ENCODE assay signal across 16 cellular contexts in genomic region chr5:39503148-39503547, GRCh38.
DNase-seq lines count a peak whose midpoint lies in the region; ATAC-seq, FAIRE-seq and TF ChIP-seq lines count a peak whose summit lies in the region.
"Had no signal": no experiment of that assay in that cellular context is flagged by ENCODE, and none has a peak within 500 bp of the region (broad histone marks: within the 10 kb centered on the region; RNA-seq: fewer than 3 reads in every experiment).

No MANE protein-coding gene starts in this region.

- no peak for TF ChIP-seq RAD21 in HepG2 (CRISPR knock-in tag; IDR thresholded peaks at IDR 0.05)

- no peaks in the 10 kb centered on the region for H3K9me3 ChIP-seq in right lobe of liver
- no peaks in the 10 kb centered on the region for H3K9me3 ChIP-seq in HepG2 (ENCODE audit: low read length)
- H3K9me3 ChIP-seq in kidney (ENCODE audit: control insufficient read depth in 1 of 2, low read length in 2 of 2): no peaks in the 10 kb centered on the region
- no peaks in the 10 kb centered on the region for H3K9me3 ChIP-seq in Karpas-422 (ENCODE audit: low read length)
- H3K9me3 ChIP-seq: tibial artery had no signal

- BruUV-seq in HepG2 (replicated peaks; lab: Mats Ljungman, UMichigan): no TSS peak

- intact Hi-C loops in right lobe of liver (cut with DNase I) (no loop called here), HepG2 (cut with micrococcal nuclease; ENCODE audit: unreplicated experiment) (no loop called here), kidney (cut with DNase I) (no loop called here)

- no peak for TF ChIP-seq EP300 in HepG2 (IDR thresholded peaks at IDR 0.05; ENCODE audit: low read depth in 2 of 2, low read length in 2 of 2)
- no peak for TF ChIP-seq EP300 in HepG2 (CRISPR knock-in tag; IDR thresholded peaks at IDR 0.05; ENCODE audit: borderline replicate concordance)

- no peak overlapping the region for H2AFZ ChIP-seq in HepG2 (ENCODE audit: low read length)
- H2AFZ ChIP-seq in Karpas-422 (ENCODE audit: low read length): no peak overlapping the region

- no peak for TF ChIP-seq CTCF in right lobe of liver (IDR thresholded peaks at IDR 0.05)
- no peak for TF ChIP-seq CTCF in HepG2 (CRISPR knock-in tag; IDR thresholded peaks at IDR 0.05)
- no peak for TF ChIP-seq CTCF in kidney (IDR thresholded peaks at IDR 0.05; ENCODE audit: borderline replicate concordance, extremely low read depth, insufficient read depth)

- in situ Hi-C loops in HepG2 (cut with HindIII; ENCODE audit: extremely low pct_ligation_motif_present, low pct_unique_long_range_greater_than_20kb): no loop called here

- H3K36me3 ChIP-seq in right lobe of liver (no peaks in the 10 kb centered on the region), HepG2 (replicated peaks in 1 of 2; ENCODE audit: control insufficient read depth in 1 of 2, insufficient read depth in 2 of 2, low read length in 2 of 2) (no peaks in the 10 kb centered on the region), kidney (ENCODE audit: control insufficient read depth in 1 of 2, insufficient read depth in 2 of 2, low read length in 2 of 2) (no peaks in the 10 kb centered on the region), Karpas-422 (ENCODE audit: insufficient read depth, low read length) (no peaks in the 10 kb centered on the region)
- H3K36me3 ChIP-seq: tibial artery had no signal

- no peak for DNase-seq in right lobe of liver
- DNase-seq in HepG2 (ENCODE audit: low spot score): no peak
- DNase-seq in fibroblast of peridontal ligament (ENCODE audit: extremely low read depth): peak; percentile 77
- DNase-seq in myocyte (ENCODE audit: low read depth): peak; percentile 89
- DNase-seq in kidney: no peak
- DNase-seq in Karpas-422: no peak
- DNase-seq in NCI-H187 treated with DMSO at 0.1 percent for 48 hours (lab: John Stamatoyannopoulos, UW): no peak
- DNase-seq: ACHN; activated naive CD8-positive, alpha-beta T cell treated with anti-CD3 and anti-CD28 coated beads, Interleukin-2, amount 50 U/mL, for 24 hours; dorsolateral prefrontal cortex; NCI-H1930; NCI-H748 treated with DMSO at 0.1 percent for 48 hours had no signal

- CTCF ChIA-PET in HepG2 (lab: Yijun Ruan, JAX; ENCODE audit: low intra/inter-chr PET ratio, low total read pairs): no interaction called here

- H3K9me2 ChIP-seq in Karpas-422 (replicated peaks; ENCODE audit: insufficient read depth, low read length): no peaks in the 10 kb centered on the region

- no peak overlapping the region for H3K4me2 ChIP-seq in HepG2 (ENCODE audit: low read depth, low read length)
- H3K4me2 ChIP-seq in Karpas-422 (ENCODE audit: low read depth, low read length, poor library complexity, severe bottlenecking): no peak overlapping the region

- H3K4me3 ChIP-seq in right lobe of liver (no peak overlapping the region), HepG2 (replicated peaks in 1 of 3; ENCODE audit: insufficient read depth in 1 of 3, low read depth in 2 of 3, low read length in 3 of 3) (no peak overlapping the region), kidney (ENCODE audit: low read length in 2 of 2) (no peak overlapping the region), Karpas-422 (ENCODE audit: low read length) (no peak overlapping the region)
- H3K4me3 ChIP-seq: dorsolateral prefrontal cortex, tibial artery had no signal

- WGBS in right lobe of liver (ENCODE audit: insufficient coverage, low coverage, low lambda C conversion rate, missing lambda C conversion rate): 53% methylated on average over 1 of the region's 1 CpG
- 23% methylated on average over 1 of the region's 1 CpG for WGBS in HepG2 (ENCODE audit: low lambda C conversion rate)

- no peak for FAIRE-seq in HepG2 (lab: Jason Lieb, UNC)
- FAIRE-seq in kidney (lab: Jason Lieb, UNC): no peak
- FAIRE-seq: frontal cortex had no signal

- H4K20me1 ChIP-seq in HepG2 (ENCODE audit: insufficient read depth, low read length) (no peaks in the 10 kb centered on the region), Karpas-422 (ENCODE audit: insufficient read depth, low read depth, low read length) (no peaks in the 10 kb centered on the region)

- no peak for TF ChIP-seq POLR2A in right lobe of liver (IDR thresholded peaks at IDR 0.05)
- no peak for TF ChIP-seq POLR2A in HepG2 (IDR thresholded peaks at IDR 0.05; ENCODE audit: insufficient read depth in 1 of 2, low read depth in 2 of 2, low read length in 2 of 2)

- H3K9ac ChIP-seq in HepG2 (ENCODE audit: insufficient read depth, low read depth, low read length): no peak overlapping the region
- no peak overlapping the region for H3K9ac ChIP-seq in kidney (ENCODE audit: low read length in 2 of 2)
- H3K9ac ChIP-seq in Karpas-422 (ENCODE audit: low read length): no peak overlapping the region

- no peaks in the 10 kb centered on the region for H3K79me2 ChIP-seq in HepG2 (ENCODE audit: insufficient read depth, low read length)
- no peaks in the 10 kb centered on the region for H3K79me2 ChIP-seq in Karpas-422 (ENCODE audit: low read length)

- ATAC-seq in right lobe of liver (peak; percentile 42 to 70 (median 66)), HepG2 (no peak), HG03354 (IDR thresholded peaks at IDR 0.05; ENCODE audit: poor library complexity, severe bottlenecking, unreplicated experiment) (no peak)
- ATAC-seq: activated CD4-positive, CD25-positive, alpha-beta regulatory T cell treated with anti-CD3 and anti-CD28 coated beads, Interleukin-2, amount 50 U/mL, for 24 hours; activated naive CD8-positive, alpha-beta T cell treated with anti-CD3 and anti-CD28 coated beads, Interleukin-2, amount 50 U/mL, for 24 hours had no signal

- H3K27ac ChIP-seq in right lobe of liver (no peak overlapping the region), HepG2 (ENCODE audit: extremely low read length, insufficient read depth, low read length) (no peak overlapping the region), kidney (ENCODE audit: low read depth in 2 of 2, low read length in 2 of 2) (no peak overlapping the region), Karpas-422 (ENCODE audit: low read length) (no peak overlapping the region)
- H3K27ac ChIP-seq: dorsolateral prefrontal cortex had no signal

- H3K4me1 ChIP-seq in right lobe of liver (no peaks in the 10 kb centered on the region), HepG2 (ENCODE audit: insufficient read depth, low read length) (no peaks in the 10 kb centered on the region), kidney (ENCODE audit: control insufficient read depth in 1 of 2, insufficient read depth in 1 of 2, low read depth in 1 of 2, low read length in 2 of 2) (peaks cover 11 to 13% of the 10 kb centered on the region in 2 donors), Karpas-422 (ENCODE audit: low read length) (no peaks in the 10 kb centered on the region)

- POLR2A ChIA-PET in HepG2 (lab: Yijun Ruan, JAX): no interaction called here

- H3K27me3 ChIP-seq in right lobe of liver (no peaks in the 10 kb centered on the region), HepG2 (ENCODE audit: control insufficient read depth in 1 of 2, insufficient read depth in 2 of 2, low read length in 2 of 2) (no peaks in the 10 kb centered on the region; a peak in 2 of 5 replicates), Karpas-422 (ENCODE audit: low read length) (no peaks in the 10 kb centered on the region)
- H3K27me3 ChIP-seq: tibial artery had no signal

TF ChIP-seq in HepG2, 621 proteins besides CTCF, POLR2A, EP300 and RAD21:
- no peak for TF ChIP-seq SMYD3 (CRISPR knock-in tag; IDR thresholded peaks at IDR 0.05)
- no peak for TF ChIP-seq ZNF792 (CRISPR knock-in tag; IDR thresholded peaks at IDR 0.05)
- no peak for TF ChIP-seq MYPOP (CRISPR knock-in tag; IDR thresholded peaks at IDR 0.05)
- no peak for TF ChIP-seq ZNF749 (CRISPR knock-in tag; IDR thresholded peaks at IDR 0.05; ENCODE audit: borderline replicate concordance)
- TF ChIP-seq ZC3H13 (CRISPR knock-in tag; IDR thresholded peaks at IDR 0.05): no peak
- no peak for TF ChIP-seq FLYWCH1 (CRISPR knock-in tag; IDR thresholded peaks at IDR 0.05)
- no peak for TF ChIP-seq KLF15 (CRISPR knock-in tag; IDR thresholded peaks at IDR 0.05; ENCODE audit: borderline replicate concordance)
- TF ChIP-seq TCF12 (IDR thresholded peaks at IDR 0.05): no peak
- TF ChIP-seq TCF12 (CRISPR knock-in tag; IDR thresholded peaks at IDR 0.05): no peak
- TF ChIP-seq AGO1 (IDR thresholded peaks at IDR 0.05; ENCODE audit: low read depth, low read length, poor library complexity, severe bottlenecking): no peak
- TF ChIP-seq TCF7L2 (IDR thresholded peaks at IDR 0.05; ENCODE audit: low read depth, low read length): no peak
- TF ChIP-seq PHF20 (CRISPR knock-in tag; IDR thresholded peaks at IDR 0.05): no peak

Comparison
In these comparisons a context has a peak if more than half of its experiments do, and no peak if none do; other contexts are left out.
1. ATAC-seq: peak in right lobe of liver (4 of 4); none in HepG2 (single experiment) and HG03354 (single experiment).
2. DNase-seq: peak in fibroblast of peridontal ligament (single experiment) and myocyte (single experiment); none in right lobe of liver (0 of 3), HepG2 (single experiment), kidney (single experiment), Karpas-422 (single experiment) and NCI-H187 treated with DMSO at 0.1 percent for 48 hours (single experiment).